Comparison of ENCODE assay signal across 15 cellular contexts in the genomic region with DNA sequence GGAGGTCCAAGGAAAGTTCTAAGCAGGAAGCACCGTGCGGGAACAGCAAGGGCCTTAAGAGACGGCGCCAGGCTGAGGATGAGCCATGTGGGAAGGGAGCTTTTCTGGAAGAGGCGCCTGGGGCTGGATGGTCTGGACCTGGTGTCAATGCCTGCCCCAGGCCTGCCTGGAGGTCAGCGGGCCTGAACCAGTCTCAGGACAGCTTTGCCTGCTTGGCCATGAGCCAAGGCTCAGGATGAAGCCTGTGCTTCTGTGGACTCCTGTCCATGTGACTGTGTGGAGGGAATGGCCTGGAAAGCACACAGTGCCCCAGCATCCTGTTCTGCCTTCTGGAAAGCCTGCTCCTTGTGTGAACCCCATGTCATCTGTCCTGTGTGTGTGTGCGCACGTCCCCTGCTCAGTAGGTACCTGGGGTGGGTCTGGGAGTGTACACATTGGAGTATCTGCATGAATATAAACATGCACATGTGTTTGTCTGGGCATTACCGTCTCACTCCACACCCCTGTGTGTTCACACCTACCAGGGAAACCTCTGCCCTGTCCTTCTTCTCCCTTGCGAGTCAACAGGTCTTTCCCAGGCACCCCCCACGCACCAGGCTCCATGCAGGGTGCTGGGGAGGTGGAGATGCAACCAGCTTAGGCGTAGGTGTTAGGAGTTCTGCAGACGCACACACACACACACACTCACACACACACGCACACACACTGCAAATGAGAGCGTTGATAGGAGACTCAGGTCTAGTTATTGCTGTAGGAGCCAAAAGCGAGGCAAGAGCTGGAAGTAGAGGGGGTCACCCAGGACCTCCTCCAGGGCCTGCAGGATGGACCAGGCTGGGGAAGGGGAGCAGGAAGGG. TPM values are rescaled to one million over a fixed set of nuclear protein-coding genes. Genes with fewer than 3 reads are reported as not detected.
DNase-seq lines count a peak whose midpoint lies in the region; ATAC-seq and TF ChIP-seq lines count a peak whose summit lies in the region.
"Had no signal": no experiment of that assay in that cellular context is flagged by ENCODE, and none has a peak within 500 bp of the region (broad histone marks: within the 10 kb centered on the region; RNA-seq: fewer than 3 reads in every experiment).

No MANE protein-coding gene starts in this region.

- H3K4me3 Mint-ChIP-seq in stimulated activated memory B cell treated with anti-CD40 and anti-IgM and Interleukin-4, amounts not matched to agents 10 μg/mL and 1 μg/mL and 100 μg/mL, for 72 hours, result no peak overlapping the region
- H3K4me3 Mint-ChIP-seq: activated naive CD8-positive, alpha-beta T cell treated with anti-CD3 and anti-CD28 coated beads, Interleukin-2, amount 50 U/mL, for 24 hours; activated T-cell treated with anti-CD3 and anti-CD28 coated beads, Interleukin-2, amount 50 U/mL, for 24 hours; CD14-positive monocyte had no signal

- DNase-seq in NCI-H2196 treated with DMSO at 0.1 percent for 48 hours (lab: John Stamatoyannopoulos, UW; ENCODE audit: unreplicated experiment), result peak; percentile 8
- DNase-seq in dorsolateral prefrontal cortex, result peak in 6 of 10 donors; percentile 41 to 80 (median 58)
- peak; percentile 39 for DNase-seq in lower lobe of right lung
- DNase-seq in NCI-H2171 treated with DMSO at 0.1 percent for 48 hours (lab: John Stamatoyannopoulos, UW), result no peak
- DNase-seq in ureter (ENCODE audit: low spot score), result no peak
- DNase-seq: activated CD4-positive, alpha-beta T cell treated with anti-CD3 and anti-CD28 coated beads, Interleukin-2, amount 50 U/mL, for 1 hour; activated naive CD8-positive, alpha-beta T cell treated with anti-CD3 and anti-CD28 coated beads, Interleukin-2, amount 50 U/mL, for 24 hours; activated T-cell treated with anti-CD3 and anti-CD28 coated beads, Interleukin-2, amount 50 U/mL, for 24 hours; colonic mucosa; SHP77 treated with DMSO at 0.1 percent for 48 hours; small intestine had no signal

- peaks cover 6% of the 10 kb centered on the region for H3K36me3 ChIP-seq in lower lobe of right lung
- H3K36me3 ChIP-seq: colonic mucosa had no signal

- ATAC-seq in lower lobe of right lung, result peak in 1 of 2 donors; percentile 16
- peak; percentile 5 for ATAC-seq in stimulated activated memory B cell treated with anti-CD40 and anti-IgM and Interleukin-4, amounts not matched to agents 10 μg/mL and 1 μg/mL and 100 μg/mL, for 72 hours
- ATAC-seq in HG03196 (IDR thresholded peaks at IDR 0.05; ENCODE audit: unreplicated experiment), result no peak
- ATAC-seq: activated naive CD8-positive, alpha-beta T cell treated with anti-CD3 and anti-CD28 coated beads, Interleukin-2, amount 50 U/mL, for 24 hours had no signal

- no peak overlapping the region for H3K4me3 ChIP-seq in dorsolateral prefrontal cortex
- H3K4me3 ChIP-seq in lower lobe of right lung, result no peak overlapping the region
- H3K4me3 ChIP-seq: colonic mucosa, esophagus muscularis mucosa had no signal

- TF ChIP-seq CTCF in dorsolateral prefrontal cortex (IDR thresholded peaks at IDR 0.05 in 54 of 56, conservative IDR thresholded peaks at IDR 0.05 in 2 of 56; ENCODE audit: low read depth in 1 of 56, partially characterized antibody in 56 of 56), result no peak
- TF ChIP-seq CTCF in lower lobe of right lung (IDR thresholded peaks at IDR 0.05), result no peak

- peaks cover 7% of the 10 kb centered on the region for H3K4me1 ChIP-seq in lower lobe of right lung
- H3K4me1 ChIP-seq: colonic mucosa had no signal

- intact Hi-C loops in dorsolateral prefrontal cortex (cut with DNase I) (no loop called here), lower lobe of right lung (cut with DNase I) (no loop called here)

- no peaks in the 10 kb centered on the region for H3K36me3 Mint-ChIP-seq in stimulated activated memory B cell treated with anti-CD40 and anti-IgM and Interleukin-4, amounts not matched to agents 10 μg/mL and 1 μg/mL and 100 μg/mL, for 72 hours
- H3K36me3 Mint-ChIP-seq: CD14-positive monocyte had no signal

- H3K4me1 Mint-ChIP-seq in stimulated activated memory B cell treated with anti-CD40 and anti-IgM and Interleukin-4, amounts not matched to agents 10 μg/mL and 1 μg/mL and 100 μg/mL, for 72 hours, result no peaks in the 10 kb centered on the region
- H3K4me1 Mint-ChIP-seq: activated naive CD8-positive, alpha-beta T cell treated with anti-CD3 and anti-CD28 coated beads, Interleukin-2, amount 50 U/mL, for 24 hours; CD14-positive monocyte had no signal

- H3K9me3 Mint-ChIP-seq in stimulated activated memory B cell treated with anti-CD40 and anti-IgM and Interleukin-4, amounts not matched to agents 10 μg/mL and 1 μg/mL and 100 μg/mL, for 72 hours, result no peaks in the 10 kb centered on the region
- H3K9me3 Mint-ChIP-seq: activated naive CD8-positive, alpha-beta T cell treated with anti-CD3 and anti-CD28 coated beads, Interleukin-2, amount 50 U/mL, for 24 hours; activated T-cell treated with anti-CD3 and anti-CD28 coated beads, Interleukin-2, amount 50 U/mL, for 24 hours; CD14-positive monocyte had no signal

- H3K9me3 ChIP-seq in lower lobe of right lung, result no peaks in the 10 kb centered on the region
- H3K9me3 ChIP-seq: colonic mucosa, esophagus muscularis mucosa had no signal

- no peak overlapping the region for H3K27ac Mint-ChIP-seq in stimulated activated memory B cell treated with anti-CD40 and anti-IgM and Interleukin-4, amounts not matched to agents 10 μg/mL and 1 μg/mL and 100 μg/mL, for 72 hours
- H3K27ac Mint-ChIP-seq: activated naive CD8-positive, alpha-beta T cell treated with anti-CD3 and anti-CD28 coated beads, Interleukin-2, amount 50 U/mL, for 24 hours; activated T-cell treated with anti-CD3 and anti-CD28 coated beads, Interleukin-2, amount 50 U/mL, for 24 hours; CD14-positive monocyte had no signal

- no peaks in the 10 kb centered on the region for H3K27me3 ChIP-seq in dorsolateral prefrontal cortex
- no peaks in the 10 kb centered on the region for H3K27me3 ChIP-seq in lower lobe of right lung (ENCODE audit: low read depth)
- H3K27me3 ChIP-seq: colonic mucosa, esophagus muscularis mucosa had no signal

- H3K27me3 Mint-ChIP-seq in stimulated activated memory B cell treated with anti-CD40 and anti-IgM and Interleukin-4, amounts not matched to agents 10 μg/mL and 1 μg/mL and 100 μg/mL, for 72 hours, result peaks cover 57% of the 10 kb centered on the region

- H3K27ac ChIP-seq in dorsolateral prefrontal cortex (peak overlapping the region in 22 of 59 donors; percentile 19 to 73 (median 48)), lower lobe of right lung (no peak overlapping the region)
- H3K27ac ChIP-seq: colonic mucosa, esophagus muscularis mucosa had no signal

RNA-seq across cellular contexts. Expression of gene DAB2IP, which starts 24.8 kb away (rescaled TPM):
- 100 to 1,000 TPM in 19 of 120 experiments, 10 to 100 TPM in 101; 41.7 to 155 (median 82.0) TPM for total RNA-seq in dorsolateral prefrontal cortex
- total RNA-seq in lower lobe of right lung, result 54.1 TPM
- 103 TPM for total RNA-seq in ureter

Comparison
In these comparisons a context has a peak if more than half of its experiments do, and no peak if none do; other contexts are left out.
1. DNase-seq: peak in NCI-H2196 treated with DMSO at 0.1 percent for 48 hours (single experiment), dorsolateral prefrontal cortex (6 of 10) and lower lobe of right lung (single experiment); none in NCI-H2171 treated with DMSO at 0.1 percent for 48 hours (single experiment) and ureter (single experiment).